ENCODE assay signal across 22 cellular contexts in the genomic region with DNA sequence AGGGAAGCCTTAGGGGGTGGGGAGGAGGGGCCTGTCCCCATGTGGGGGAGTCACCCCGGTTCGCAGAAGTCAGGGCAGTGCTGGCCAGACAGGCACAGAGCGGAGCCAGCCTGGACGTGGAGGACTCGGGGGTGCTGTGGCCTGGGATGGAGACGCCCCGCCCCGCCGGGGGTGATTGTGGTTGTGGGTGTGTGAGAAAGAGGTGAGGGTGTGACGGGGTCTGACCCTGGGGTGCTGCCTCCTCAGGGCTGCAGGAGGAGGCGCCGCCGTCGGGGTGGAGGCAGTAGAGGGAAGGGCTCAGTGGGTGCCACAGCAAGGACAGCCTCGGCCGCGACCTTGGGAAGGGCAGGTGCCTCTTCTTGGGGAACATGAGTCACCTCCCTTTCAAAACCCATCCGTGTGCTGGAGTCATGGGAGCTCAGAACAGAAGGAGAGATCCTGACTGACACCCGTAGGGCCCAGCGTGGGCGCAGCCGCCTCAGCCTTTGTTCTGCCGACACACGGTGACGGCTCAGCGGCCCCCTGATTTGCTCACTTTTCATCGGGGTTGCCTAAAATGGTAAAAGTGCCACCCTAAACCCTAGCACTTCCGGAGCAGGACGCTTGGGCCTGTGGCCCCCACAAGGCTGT. TPM values are rescaled to one million over a fixed set of nuclear protein-coding genes. Genes with fewer than 3 reads are reported as not detected.
A peak's percentile ranks its signal among the peaks of the same experiment; 100 is the strongest.
DNase-seq lines count a peak whose midpoint lies in the region; ATAC-seq, FAIRE-seq and TF ChIP-seq lines count a peak whose summit lies in the region.
"Had no signal": no experiment of that assay in that cellular context is flagged by ENCODE, and none has a peak within 500 bp of the region (broad histone marks: within the 10 kb centered on the region; RNA-seq: fewer than 3 reads in every experiment).

No MANE protein-coding gene starts in this region.

- no peaks in the 10 kb centered on the region for H3K27me3 Mint-ChIP-seq in activated T-cell treated with anti-CD3 and anti-CD28 coated beads, Interleukin-2, amount 50 U/mL, for 4 hours (ENCODE audit: low read depth)
- H3K27me3 Mint-ChIP-seq: CD4-positive, CD25-positive, alpha-beta regulatory T cell had no signal

- peaks cover 0 to 7% (median 0%) of the 10 kb centered on the region in 9 donors for H3K4me1 ChIP-seq in heart right ventricle
- peaks cover 0 to 26% of the 10 kb centered on the region in 2 experiments; a peak in 2 of 5 replicates for H3K4me1 ChIP-seq in K562 (replicated peaks in 1 of 2; ENCODE audit: control insufficient read depth in 2 of 2, insufficient read depth in 2 of 2, low read length in 2 of 2)
- H3K4me1 ChIP-seq in left lung: peaks cover 0 to 7% of the 10 kb centered on the region in 2 donors
- H3K4me1 ChIP-seq in body of pancreas: no peaks in the 10 kb centered on the region
- H3K4me1 ChIP-seq: A549 had no signal

- no peak for TF ChIP-seq RAD21 in K562 (CRISPR knock-in tag; conservative IDR thresholded peaks at IDR 0.05 in 1 of 2, IDR thresholded peaks at IDR 0.05 in 1 of 2)

- in situ Hi-C loops in K562 (cut with MboI): no loop called here

- no peaks in the 10 kb centered on the region for H3K9me3 Mint-ChIP-seq in activated T-cell treated with anti-CD3 and anti-CD28 coated beads, Interleukin-2, amount 50 U/mL, for 4 hours
- H3K9me3 Mint-ChIP-seq: CD4-positive, CD25-positive, alpha-beta regulatory T cell; GM23338 had no signal

- H3K9me3 ChIP-seq in heart right ventricle: no peaks in the 10 kb centered on the region
- H3K9me3 ChIP-seq in K562 (replicated peaks; ENCODE audit: control insufficient read depth, insufficient read depth, low read depth, low read length): peaks cover 10% of the 10 kb centered on the region
- H3K9me3 ChIP-seq in left lung: peaks cover 0 to 4% of the 10 kb centered on the region in 2 donors
- H3K9me3 ChIP-seq in body of pancreas: no peaks in the 10 kb centered on the region
- H3K9me3 ChIP-seq: A549 had no signal

- FAIRE-seq in K562 (lab: Jason Lieb, UNC): no peak
- FAIRE-seq: A549, GM12892, GM19239 had no signal

- peak; percentile 26 for DNase-seq in Right ventricle myocardium inferior (ENCODE audit: missing footprints)
- DNase-seq in heart right ventricle: no peak
- DNase-seq in K562 (ENCODE audit: extremely low read depth in 1 of 4, low spot score in 3 of 4): peak in 2 of 4 experiments; percentile 48 to 50
- no peak for DNase-seq in left lung
- DNase-seq in body of pancreas: no peak
- DNase-seq in activated effector memory CD4-positive, alpha-beta T cell treated with anti-CD3 and anti-CD28 coated beads, Interleukin-2, amount 50 U/mL, for 16 hours: no peak
- no peak for DNase-seq in activated T-cell treated with anti-CD3 and anti-CD28 coated beads, Interleukin-2, amount 50 U/mL, for 4 hours
- DNase-seq: CD4-positive, CD25-positive, alpha-beta regulatory T cell; DND-41; GDM1; Kasumi-1; NCI-H1048; NCI-H226; NCI-H526 treated with DMSO at 0.1 percent for 48 hours; NK-92 treated with Interleukin-12 subunit alpha and Interleukin-12 subunit beta, amount 100 ng/mL, for 24 hours; OCI-M1; RPMI8226 had no signal

- no peak overlapping the region for H3K4me3 Mint-ChIP-seq in activated T-cell treated with anti-CD3 and anti-CD28 coated beads, Interleukin-2, amount 50 U/mL, for 4 hours
- H3K4me3 Mint-ChIP-seq: CD4-positive, CD25-positive, alpha-beta regulatory T cell; GM23338 had no signal

- intact Hi-C loops in Right ventricle myocardium inferior (cut with DNase I): no loop called here
- intact Hi-C loops in heart right ventricle (cut with DNase I): loop anchor here in 3 of 10 donors (10.0 kb wide), 2 partner anchors 66 to 216 kb away; no protein-coding TSS in a partner anchor
- intact Hi-C loops in K562 (cut with micrococcal nuclease): no loop called here
- intact Hi-C loops in left lung (cut with DNase I): no loop called here
- intact Hi-C loops in body of pancreas (cut with DNase I): no loop called here

- no peak for TF ChIP-seq POLR2A in K562 (conservative IDR thresholded peaks at IDR 0.05)
- TF ChIP-seq POLR2A in body of pancreas (IDR thresholded peaks at IDR 0.05): no peak

- POLR2A ChIA-PET in K562 (lab: Yijun Ruan, JAX): interaction anchor here (0.6 kb wide), 1 partner anchor 401 kb away, joined by 3 read pairs; no protein-coding TSS in a partner anchor

- H3K36me3 Mint-ChIP-seq in activated T-cell treated with anti-CD3 and anti-CD28 coated beads, Interleukin-2, amount 50 U/mL, for 4 hours (ENCODE audit: insufficient read depth): peaks cover 13% of the 10 kb centered on the region

- no peak overlapping the region for H2AFZ ChIP-seq in K562 (ENCODE audit: low read depth, low read length)
- H2AFZ ChIP-seq: GM23338 had no signal

- WGBS in heart right ventricle, 2 donors: 92 to 94% methylated on average over 28 to 29 of the region's 29 CpGs
- WGBS in K562 (ENCODE audit: insufficient coverage, low coverage, missing lambda C conversion rate): 9% methylated on average over 28 of the region's 29 CpGs
- 90 to 94% methylated on average over 27 to 29 of the region's 29 CpGs for WGBS in body of pancreas, 2 donors

- H3K4me1 Mint-ChIP-seq in activated T-cell treated with anti-CD3 and anti-CD28 coated beads, Interleukin-2, amount 50 U/mL, for 4 hours (ENCODE audit: low read depth): peaks cover 5% of the 10 kb centered on the region
- H3K4me1 Mint-ChIP-seq: GM23338 had no signal

- no peaks in the 10 kb centered on the region for H3K79me2 ChIP-seq in K562 (ENCODE audit: control insufficient read depth, insufficient read depth, low read length)

- no peaks in the 10 kb centered on the region for H3K9me1 ChIP-seq in K562 (ENCODE audit: control insufficient read depth, insufficient read depth, low read length)

- peak overlapping the region in 1 of 2 experiments; percentile 48; a peak in 2 of 4 replicates for H3K9ac ChIP-seq in K562 (ENCODE audit: insufficient read depth in 1 of 2, low read depth in 2 of 2, low read length in 2 of 2)

- BruUV-seq in K562 (replicated peaks; lab: Mats Ljungman, UMichigan): no TSS peak

- TF ChIP-seq EP300 in K562 (IDR thresholded peaks at IDR 0.05; ENCODE audit: low read length): no peak

- no peaks in the 10 kb centered on the region for H4K20me1 ChIP-seq in K562 (replicated peaks; ENCODE audit: control insufficient read depth, insufficient read depth, low read length)

- no peak overlapping the region for H3K4me2 ChIP-seq in K562 (ENCODE audit: insufficient read depth, low read length)
- H3K4me2 ChIP-seq: A549, GM23338 had no signal

- CTCF ChIA-PET in K562 (lab: Yijun Ruan, JAX; ENCODE audit: low intra/inter-chr PET ratio): no interaction called here

- H3K27me3 ChIP-seq in heart right ventricle (no peaks in the 10 kb centered on the region), K562 (ENCODE audit: control insufficient read depth in 2 of 2, insufficient read depth in 2 of 2, low read length in 2 of 2) (peaks cover 70 to 94% of the 10 kb centered on the region in 2 experiments), left lung (no peaks in the 10 kb centered on the region), body of pancreas (no peaks in the 10 kb centered on the region)

- H3K4me3 ChIP-seq in heart right ventricle (no peak overlapping the region), K562 (no peak overlapping the region), left lung (no peak overlapping the region), body of pancreas (no peak overlapping the region)
- H3K4me3 ChIP-seq: A549, GM23338 had no signal

- H3K27ac ChIP-seq in heart right ventricle (no peak overlapping the region), K562 (ENCODE audit: extremely low read depth, low read depth, low read length) (no peak overlapping the region), left lung (no peak overlapping the region), temporal lobe (ENCODE audit: low read depth, low read length) (peak overlapping the region; percentile 27), body of pancreas (no peak overlapping the region)
- H3K27ac ChIP-seq: A549 had no signal

- H3K36me3 ChIP-seq in heart right ventricle (no peaks in the 10 kb centered on the region), K562 (ENCODE audit: control insufficient read depth, insufficient read depth, low read length) (no peaks in the 10 kb centered on the region), left lung (peaks cover 0 to 44% of the 10 kb centered on the region in 2 donors), body of pancreas (replicated peaks in 1 of 2; ENCODE audit: insufficient read depth in 1 of 2, low read depth in 2 of 2) (no peaks in the 10 kb centered on the region)

- no peak for TF ChIP-seq CTCF in heart right ventricle (IDR thresholded peaks at IDR 0.05)
- TF ChIP-seq CTCF in K562 (IDR thresholded peaks at IDR 0.05 in 2 of 3, conservative IDR thresholded peaks at IDR 0.05 in 1 of 3; ENCODE audit: insufficient read depth in 2 of 3, low read depth in 1 of 3, low read length in 3 of 3): no peak
- no peak for TF ChIP-seq CTCF in left lung (IDR thresholded peaks at IDR 0.05)
- TF ChIP-seq CTCF in body of pancreas (IDR thresholded peaks at IDR 0.05): no peak

- ATAC-seq in Right ventricle myocardium inferior (no peak), heart right ventricle (no peak), K562 (peak; percentile 30; the same call in 2 of the 3 replicates), left lung (peak; percentile 16), body of pancreas (no peak)
- no peak for ATAC-seq in activated T-cell treated with anti-CD3 and anti-CD28 coated beads, Interleukin-2, amount 50 U/mL, for 4 hours
- ATAC-seq: A549, GM23338 had no signal

RNA-seq across cellular contexts. Expression of a gene that starts 33.8 kb away (rescaled TPM):
- total RNA-seq in Right ventricle myocardium inferior (43.9 TPM), heart right ventricle (10 to 100 TPM; 30.9 to 47.6 (median 38.3) TPM), K562 (2014; rRNA removed) (74.4 and 79.5 TPM in 2 replicates), K562 (2014; rRNA removed; fragmentation: Illumina TruSeq; extraction: Trizol) (4.5 and 5.2 TPM in 2 replicates), K562 (2015; rRNA removed; fragmentation: Illumina TruSeq; extraction: Trizol) (13.7 and 15.9 TPM in 2 replicates), K562 (2021) (142 TPM in 2 replicates), left lung (10 to 100 TPM; 51.6 to 69.7 TPM), temporal lobe (24.6 TPM), body of pancreas (10 to 100 TPM; 19.8 to 23.6 TPM)
- polyA plus RNA-seq in heart right ventricle (10 to 100 TPM; 83.0 to 83.6 TPM), K562 (2011; rRNA removed) (9.9 and 13.5 TPM in 2 replicates), K562 (2014; fragmentation: Illumina TruSeq; extraction: Trizol) (8.4 and 22.6 TPM in 2 replicates), K562 (2014; fragmentation: Nextera tagmentation; extraction: Ambion mirVana) (1 to 10 TPM in 1 of 2 experiments, under 1 TPM in 1; 0.58 to 1.0 TPM), K562 (2014; rRNA removed) (143 and 153 TPM in 2 replicates)
- total RNA-seq in K562 (2011; cell fraction: chromatin; rRNA removed; ENCODE audit: low replicate concordance): 32.5 and 87.9 TPM in 2 replicates
- total RNA-seq in K562 (2011; cell fraction: nucleolus; rRNA removed): 57.6 and 57.7 TPM in 2 replicates
- 37.4 and 38.2 TPM in 2 replicates for total RNA-seq in K562 (2011; cell fraction: nucleoplasm; rRNA removed)
- 19.5 and 92.5 TPM in 2 replicates for polyA plus RNA-seq in K562 (2011; cell fraction: cytosol; rRNA removed)
- 23.2 and 44.5 TPM in 2 replicates for polyA plus RNA-seq in K562 (2011; cell fraction: nucleus; rRNA removed)
- 74.5 and 114 TPM in 2 replicates for polyA plus RNA-seq in K562 (2012)
- 3.3 and 3.9 TPM in 2 replicates for polyA minus RNA-seq in K562 (2011; rRNA and poly(A)+ RNA removed)
- polyA minus RNA-seq in K562 (2011; cell fraction: cytosol; rRNA and poly(A)+ RNA removed): 16.1 and 25.8 TPM in 2 replicates
- polyA minus RNA-seq in K562 (2011; cell fraction: nucleus; rRNA and poly(A)+ RNA removed): 10.0 and 14.0 TPM in 2 replicates
- 10 to 100 TPM; 67.8 to 82.3 (median 69.9) TPM for total RNA-seq in activated T-cell treated with anti-CD3 and anti-CD28 coated beads, Interleukin-2, amount 50 U/mL, for 4 hours

Comparison
In these comparisons a context has a peak if more than half of its experiments do, and no peak if none do; other contexts are left out.
1. ATAC-seq: peak in K562 (single experiment) and left lung (single experiment); none in Right ventricle myocardium inferior (single experiment), heart right ventricle (0 of 8), body of pancreas (single experiment) and activated T-cell treated with anti-CD3 and anti-CD28 coated beads, Interleukin-2, amount 50 U/mL, for 4 hours (0 of 2).